Comparison of ENCODE assay signal across 8 cellular contexts in genomic region chr17:1573932-1574696, GRCh38. TPM values are rescaled to one million over a fixed set of nuclear protein-coding genes. Genes with fewer than 3 reads are reported as not detected.
A peak's percentile ranks its signal among the peaks of the same experiment; 100 is the strongest.
DNase-seq lines count a peak whose midpoint lies in the region; ATAC-seq and TF ChIP-seq lines count a peak whose summit lies in the region.

No MANE protein-coding gene starts in this region.

- TF ChIP-seq CTCF in C4-2B (conservative IDR thresholded peaks at IDR 0.05): peak; percentile 94
- TF ChIP-seq CTCF in nephron progenitor cell (IDR thresholded peaks at IDR 0.05): peak; percentile 79
- peak; percentile 88 to 96 (median 90) for TF ChIP-seq CTCF in testis (IDR thresholded peaks at IDR 0.05)

- no peak overlapping the region for H3K27ac Mint-ChIP-seq in activated T-cell treated with anti-CD3 and anti-CD28 coated beads, Interleukin-2, amount 50 U/mL, for 72 hours
- no peak overlapping the region for H3K27ac Mint-ChIP-seq in nephron progenitor cell

- H3K27ac ChIP-seq in C4-2B: no peak overlapping the region; the same call in 1 of the 2 replicates
- peak overlapping the region; percentile 70 to 75 for H3K27ac ChIP-seq in testis

- intact Hi-C loops in testis (cut with DNase I; ENCODE audit: low total_unique reads): no loop called here

- no peak for TF ChIP-seq POLR2A in testis (IDR thresholded peaks at IDR 0.05)

- peak; percentile 92 for DNase-seq in HEK293T (ENCODE audit: extremely low spot score)
- peak; percentile 82 for DNase-seq in OCI-M1 (lab: John Stamatoyannopoulos, UW)
- peak; percentile 81 to 91 for DNase-seq in activated T-cell treated with anti-CD3 and anti-CD28 coated beads, Interleukin-2, amount 50 U/mL, for 72 hours
- DNase-seq in fibroblast of gingiva (ENCODE audit: low read depth): peak; percentile 56
- DNase-seq in nephron progenitor cell: peak; percentile 88
- DNase-seq in testis: peak; percentile 87

- CTCF ChIA-PET in HEK293T (lab: Yijun Ruan, JAX): interaction anchor here (0.6 to 2.5 kb wide), 15 partner anchors 8 to 295 kb away, joined by 3 to 43 read pairs (median 5); partner anchors contain the start of genes PITPNA, RILP, SCARF1 and SLC43A2

- H3K9me3 ChIP-seq in testis: no peaks in the 10 kb centered on the region

- no peak overlapping the region for H3K4me3 Mint-ChIP-seq in activated T-cell treated with anti-CD3 and anti-CD28 coated beads, Interleukin-2, amount 50 U/mL, for 72 hours
- no peak overlapping the region for H3K4me3 Mint-ChIP-seq in nephron progenitor cell

- H3K4me1 ChIP-seq in testis: peaks cover 30% of the 10 kb centered on the region

- peaks cover 10% of the 10 kb centered on the region for H3K4me1 Mint-ChIP-seq in activated T-cell treated with anti-CD3 and anti-CD28 coated beads, Interleukin-2, amount 50 U/mL, for 72 hours (ENCODE audit: low read depth)
- peaks cover 38% of the 10 kb centered on the region for H3K4me1 Mint-ChIP-seq in nephron progenitor cell

- no peaks in the 10 kb centered on the region for H3K36me3 Mint-ChIP-seq in activated T-cell treated with anti-CD3 and anti-CD28 coated beads, Interleukin-2, amount 50 U/mL, for 72 hours (ENCODE audit: insufficient read depth in 2 of 2)
- H3K36me3 Mint-ChIP-seq in nephron progenitor cell (ENCODE audit: low read depth): no peaks in the 10 kb centered on the region

- POLR2A ChIA-PET in HEK293T (lab: Yijun Ruan, JAX): interaction anchor here (0.6 to 1.6 kb wide), 6 partner anchors 44 to 75 kb away, joined by 3 to 7 read pairs (median 4); partner anchors contain the start of genes INPP5K and SLC43A2

- H3K4me3 ChIP-seq in testis: no peak overlapping the region

- peak; percentile 85 for ATAC-seq in activated T-cell treated with anti-CD3 and anti-CD28 coated beads, Interleukin-2, amount 50 U/mL, for 72 hours (replicated peaks in 1 of 2)
- no peak for ATAC-seq in HG02852 (IDR thresholded peaks at IDR 0.05; ENCODE audit: unreplicated experiment)

- H3K27me3 Mint-ChIP-seq in activated T-cell treated with anti-CD3 and anti-CD28 coated beads, Interleukin-2, amount 50 U/mL, for 72 hours (ENCODE audit: low read depth): no peaks in the 10 kb centered on the region
- H3K27me3 Mint-ChIP-seq in nephron progenitor cell (ENCODE audit: low read depth, poor library complexity): peaks cover 2% of the 10 kb centered on the region

- 19 to 36% methylated on average over 18 to 19 of the region's 19 CpGs for WGBS in testis, 2 donors

- H3K36me3 ChIP-seq in testis (ENCODE audit: low read depth, missing control alignments): no peaks in the 10 kb centered on the region

- no peaks in the 10 kb centered on the region for H3K27me3 ChIP-seq in testis

- no peaks in the 10 kb centered on the region for H3K9me3 Mint-ChIP-seq in activated T-cell treated with anti-CD3 and anti-CD28 coated beads, Interleukin-2, amount 50 U/mL, for 72 hours
- no peaks in the 10 kb centered on the region for H3K9me3 Mint-ChIP-seq in nephron progenitor cell

TF ChIP-seq in HEK293T, 16 proteins besides CTCF, POLR2A, EP300 and RAD21:
- no peak for TF ChIP-seq PKNOX1 (IDR thresholded peaks at IDR 0.05)
- no peak for TF ChIP-seq FOXA1 (IDR thresholded peaks at IDR 0.05)
- no peak for TF ChIP-seq ELF4 (IDR thresholded peaks at IDR 0.05)
- TF ChIP-seq TARDBP (IDR thresholded peaks at IDR 0.05): no peak
- TF ChIP-seq SP1 (IDR thresholded peaks at IDR 0.05): no peak
- TF ChIP-seq SUZ12 (IDR thresholded peaks at IDR 0.05): no peak
- TF ChIP-seq ZNF384 (IDR thresholded peaks at IDR 0.05): no peak
- TF ChIP-seq BHLHE40 (IDR thresholded peaks at IDR 0.05; ENCODE audit: borderline replicate concordance): no peak
- TF ChIP-seq LEF1 (IDR thresholded peaks at IDR 0.05; ENCODE audit: borderline replicate concordance): no peak
- TF ChIP-seq ARNT (IDR thresholded peaks at IDR 0.05): no peak
- no peak for TF ChIP-seq FOXM1 (IDR thresholded peaks at IDR 0.05; ENCODE audit: borderline replicate concordance)
- no peak for TF ChIP-seq L3MBTL2 (conservative IDR thresholded peaks at IDR 0.05)
- TF ChIP-seq CTBP1 (IDR thresholded peaks at IDR 0.05; ENCODE audit: borderline replicate concordance): no peak
- no peak for TF ChIP-seq NFRKB (IDR thresholded peaks at IDR 0.05)

RNA-seq across cellular contexts. Expression of gene PITPNA, which starts 11.5 kb away (rescaled TPM):
- total RNA-seq in activated T-cell treated with anti-CD3 and anti-CD28 coated beads, Interleukin-2, amount 50 U/mL, for 72 hours: 10 to 100 TPM; 36.0 to 40.7 TPM
- total RNA-seq in testis: 10 to 100 TPM; 52.7 to 53.1 TPM
- polyA plus RNA-seq in testis (ENCODE audit: insufficient read depth, low read depth, low replicate concordance): 92.4 TPM

RNA-seq across cellular contexts. Expression of gene SLC43A2, which starts 54.5 kb away (rescaled TPM):
- 1 to 10 TPM; 3.4 to 3.8 TPM for total RNA-seq in activated T-cell treated with anti-CD3 and anti-CD28 coated beads, Interleukin-2, amount 50 U/mL, for 72 hours
- 10 to 100 TPM; 12.4 to 15.7 TPM for total RNA-seq in testis
- 11.7 TPM for polyA plus RNA-seq in testis (ENCODE audit: insufficient read depth, low read depth, low replicate concordance)

RNA-seq across cellular contexts. Expression of gene INPP5K, which starts 57.7 kb away (rescaled TPM):
- total RNA-seq in activated T-cell treated with anti-CD3 and anti-CD28 coated beads, Interleukin-2, amount 50 U/mL, for 72 hours: 10 to 100 TPM; 48.4 to 51.2 TPM
- 10 to 100 TPM; 83.4 to 87.8 TPM for total RNA-seq in testis
- polyA plus RNA-seq in testis (ENCODE audit: insufficient read depth, low read depth, low replicate concordance): 81.2 TPM
